In the genomic region with DNA sequence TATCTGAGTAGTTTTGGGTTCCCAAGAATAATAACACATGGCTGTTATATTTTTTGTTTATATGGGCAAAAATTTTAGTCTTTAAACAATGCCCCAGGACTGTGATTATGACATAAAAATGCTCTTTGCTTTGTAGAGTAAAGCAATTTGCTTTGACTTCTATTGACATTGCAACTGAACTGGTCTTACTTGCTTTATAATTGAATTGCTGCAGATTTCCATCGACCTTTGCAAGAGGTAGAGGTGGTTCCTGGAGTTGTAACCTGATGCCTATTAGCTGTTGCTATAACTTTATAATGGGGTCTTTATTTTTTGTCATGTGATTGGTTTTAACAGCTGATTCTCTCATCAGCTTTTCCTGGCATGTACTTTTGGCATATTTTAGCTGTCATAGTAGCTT, we compare ENCODE assay signal across 19 cellular contexts.
"Had no signal": no experiment of that assay in that cellular context is flagged by ENCODE, and none has a peak within 500 bp of the region (broad histone marks: within the 10 kb centered on the region; RNA-seq: fewer than 3 reads in every experiment).

No MANE protein-coding gene starts in this region.

- ATAC-seq: esophagus mucosa; left cardiac atrium; lower lobe of right lung; natural killer cell treated with Interleukin-12 subunit alpha and Interleukin-12 subunit beta and Interleukin-15 and Interleukin-18, amount 100 ng/mL, for 72 hours; T-cell had no signal

- H3K27me3 Mint-ChIP-seq: activated naive CD4-positive, alpha-beta T cell treated with anti-CD3 and anti-CD28 coated beads, Interleukin-2, amount 10 ng/mL, durations not matched to agents 7 days and 5 days; activated naive CD8-positive, alpha-beta T cell treated with anti-CD3 and anti-CD28 coated beads, Interleukin-2, amount 10 ng/mL, durations not matched to agents 7 days and 5 days; natural killer cell treated with Interleukin-12 subunit alpha and Interleukin-12 subunit beta and Interleukin-15 and Interleukin-18, amount 100 ng/mL, for 72 hours; T-cell had no signal

- H3K4me3 Mint-ChIP-seq: activated naive CD4-positive, alpha-beta T cell treated with anti-CD3 and anti-CD28 coated beads, Interleukin-2, amount 10 ng/mL, durations not matched to agents 7 days and 5 days; activated naive CD8-positive, alpha-beta T cell treated with anti-CD3 and anti-CD28 coated beads, Interleukin-2, amount 10 ng/mL, durations not matched to agents 7 days and 5 days; activated T-helper 1 cell treated with anti-CD3 and anti-CD28 coated beads, Interleukin-12 subunit alpha, Interleukin-12 subunit beta, Interleukin-2, Interleukin-4 antibody, amounts not matched to agents 30 ng/mL and 10 ng/mL and 1 ng/mL, durations not matched to agents 14 hours and 24 hours and 36 hours; natural killer cell treated with Interleukin-12 subunit alpha and Interleukin-12 subunit beta and Interleukin-15 and Interleukin-18, amount 100 ng/mL, for 72 hours; T-cell had no signal

- H3K4me1 Mint-ChIP-seq: activated naive CD4-positive, alpha-beta T cell treated with anti-CD3 and anti-CD28 coated beads, Interleukin-2, amount 10 ng/mL, durations not matched to agents 7 days and 5 days had no signal

- H3K36me3 Mint-ChIP-seq: activated naive CD4-positive, alpha-beta T cell treated with anti-CD3 and anti-CD28 coated beads, Interleukin-2, amount 10 ng/mL, durations not matched to agents 7 days and 5 days had no signal

- H3K27ac Mint-ChIP-seq: activated naive CD4-positive, alpha-beta T cell treated with anti-CD3 and anti-CD28 coated beads, Interleukin-2, amount 10 ng/mL, durations not matched to agents 7 days and 5 days; activated naive CD8-positive, alpha-beta T cell treated with anti-CD3 and anti-CD28 coated beads, Interleukin-2, amount 10 ng/mL, durations not matched to agents 7 days and 5 days; activated T-helper 1 cell treated with anti-CD3 and anti-CD28 coated beads, Interleukin-12 subunit alpha, Interleukin-12 subunit beta, Interleukin-2, Interleukin-4 antibody, amounts not matched to agents 30 ng/mL and 10 ng/mL and 1 ng/mL, durations not matched to agents 14 hours and 24 hours and 36 hours; natural killer cell treated with Interleukin-12 subunit alpha and Interleukin-12 subunit beta and Interleukin-15 and Interleukin-18, amount 100 ng/mL, for 72 hours; T-cell had no signal

- DNase-seq: activated CD4-positive, alpha-beta T cell treated with anti-CD3 and anti-CD28 coated beads for 4 hours; activated CD4-positive, alpha-beta T cell treated with anti-CD3 and anti-CD28 coated beads, Interleukin-2, amount 50 U/mL, for 4 hours; activated gamma-delta T cell; activated naive CD4-positive, alpha-beta T cell treated with anti-CD3 and anti-CD28 coated beads, Interleukin-2, amount 10 ng/mL, durations not matched to agents 7 days and 5 days; activated naive CD8-positive, alpha-beta T cell treated with anti-CD3 and anti-CD28 coated beads, Interleukin-2, amount 10 ng/mL, durations not matched to agents 7 days and 5 days; amniotic stem cell; central memory CD4-positive, alpha-beta T cell; foreskin fibroblast; head of caudate nucleus; hippocampal formation; left cardiac atrium; lower lobe of right lung; mesenchymal stem cell; ovary; stimulated activated naive CD4-positive, alpha-beta T cell; T-cell had no signal
